8 cellular contexts compared by ENCODE assay signal in genomic region chr10:110426294-110427153, GRCh38.
DNase-seq lines count a peak whose midpoint lies in the region; ATAC-seq and TF ChIP-seq lines count a peak whose summit lies in the region.

No MANE protein-coding gene starts in this region.

- H3K27ac Mint-ChIP-seq in activated T-helper 1 cell treated with anti-CD3 and anti-CD28 coated beads, Interleukin-12 subunit alpha, Interleukin-12 subunit beta, Interleukin-2, Interleukin-4 antibody, amounts not matched to agents 30 ng/mL and 10 ng/mL and 1 ng/mL, durations not matched to agents 14 hours and 24 hours and 36 hours, result peak overlapping the region; percentile 91

- peak overlapping the region; percentile 34 for H3K4me3 Mint-ChIP-seq in activated T-helper 1 cell treated with anti-CD3 and anti-CD28 coated beads, Interleukin-12 subunit alpha, Interleukin-12 subunit beta, Interleukin-2, Interleukin-4 antibody, amounts not matched to agents 30 ng/mL and 10 ng/mL and 1 ng/mL, durations not matched to agents 14 hours and 24 hours and 36 hours

- WGBS in heart left ventricle, 4 donors, result 58 to 64% (median 62%) methylated on average over 12 of the region's 12 CpGs

- peaks cover 2% of the 10 kb centered on the region for H3K36me3 Mint-ChIP-seq in activated T-helper 1 cell treated with anti-CD3 and anti-CD28 coated beads, Interleukin-12 subunit alpha, Interleukin-12 subunit beta, Interleukin-2, Interleukin-4 antibody, amounts not matched to agents 30 ng/mL and 10 ng/mL and 1 ng/mL, durations not matched to agents 14 hours and 24 hours and 36 hours (ENCODE audit: low read depth)

- H3K27me3 Mint-ChIP-seq in activated T-helper 1 cell treated with anti-CD3 and anti-CD28 coated beads, Interleukin-12 subunit alpha, Interleukin-12 subunit beta, Interleukin-2, Interleukin-4 antibody, amounts not matched to agents 30 ng/mL and 10 ng/mL and 1 ng/mL, durations not matched to agents 14 hours and 24 hours and 36 hours (ENCODE audit: insufficient read depth), result no peaks in the 10 kb centered on the region

- DNase-seq in heart left ventricle (peak in 2 of 5 donors; percentile 30 to 39), cardiac septum (ENCODE audit: low spot score) (no peak), iris pigment epithelial cell (ENCODE audit: low read depth) (peak; percentile 98), vagina (ENCODE audit: extremely low spot score in 2 of 2) (no peak), GM10248 (ENCODE audit: extremely low spot score) (no peak), activated gamma-delta T cell treated with Interleukin-2 at 50 U/mL for 16 hours (no peak)
- DNase-seq in activated T-helper 1 cell treated with anti-CD3 and anti-CD28 coated beads, Interleukin-12 subunit alpha, Interleukin-12 subunit beta, Interleukin-2, Interleukin-4 antibody, amounts not matched to agents 30 ng/mL and 10 ng/mL and 1 ng/mL, durations not matched to agents 14 hours and 24 hours and 36 hours (ENCODE audit: low spot score), result no peak

- H3K36me3 ChIP-seq in heart left ventricle (no peaks in the 10 kb centered on the region), vagina (no peaks in the 10 kb centered on the region)

- CTCF ChIA-PET in GM10248 (lab: Yijun Ruan, JAX), result interaction anchor here (0.6 to 1.5 kb wide), 6 partner anchors 9 to 72 kb away, joined by 3 to 4 read pairs (median 3); no protein-coding TSS in a partner anchor

- H3K9me3 ChIP-seq in heart left ventricle (no peaks in the 10 kb centered on the region), vagina (no peaks in the 10 kb centered on the region)

- ATAC-seq in heart left ventricle (peak; percentile 48 to 68 (median 54)), HG03135 (IDR thresholded peaks at IDR 0.05; ENCODE audit: unreplicated experiment) (no peak)

- POLR2A ChIA-PET in GM10248 (lab: Yijun Ruan, JAX), result interaction anchor here (0.7 to 0.9 kb wide), 2 partner anchors 11 to 72 kb away, joined by 4 to 5 read pairs; no protein-coding TSS in a partner anchor

- intact Hi-C loops in heart left ventricle (cut with DNase I) (loop anchor here in 1 of 10 donors (10.0 kb wide), 1 partner anchor 62 kb away; no protein-coding TSS in a partner anchor), cardiac septum (cut with DNase I) (no loop called here), vagina (cut with DNase I) (no loop called here)
- intact Hi-C loops in activated T-helper 1 cell treated with anti-CD3 and anti-CD28 coated beads, Interleukin-12 subunit alpha, Interleukin-12 subunit beta, Interleukin-2, Interleukin-4 antibody, amounts not matched to agents 30 ng/mL and 10 ng/mL and 1 ng/mL, durations not matched to agents 14 hours and 24 hours and 36 hours (cut with micrococcal nuclease), result loop anchor here (1.0 to 10.0 kb wide), 14 partner anchors 12 to 1961 kb away; partner anchors contain the start of genes DUSP5 and SMC3

- H3K27me3 ChIP-seq in heart left ventricle (no peaks in the 10 kb centered on the region), vagina (no peaks in the 10 kb centered on the region)

- TF ChIP-seq POLR2A in heart left ventricle (IDR thresholded peaks at IDR 0.05), result no peak
- no peak for TF ChIP-seq POLR2A in vagina (IDR thresholded peaks at IDR 0.05)

- no peaks in the 10 kb centered on the region for H3K9me3 Mint-ChIP-seq in activated T-helper 1 cell treated with anti-CD3 and anti-CD28 coated beads, Interleukin-12 subunit alpha, Interleukin-12 subunit beta, Interleukin-2, Interleukin-4 antibody, amounts not matched to agents 30 ng/mL and 10 ng/mL and 1 ng/mL, durations not matched to agents 14 hours and 24 hours and 36 hours

- no peak for TF ChIP-seq CTCF in heart left ventricle (IDR thresholded peaks at IDR 0.05)
- TF ChIP-seq CTCF in vagina (IDR thresholded peaks at IDR 0.05), result no peak
- TF ChIP-seq CTCF in GM10248 (IDR thresholded peaks at IDR 0.05; ENCODE audit: control extremely low read depth, extremely low read depth, low read depth, missing control alignments), result no peak

- H3K4me3 ChIP-seq in heart left ventricle (no peak overlapping the region), vagina (no peak overlapping the region)

- peak overlapping the region in 11 of 12 donors; percentile 3 to 74 (median 52) for H3K27ac ChIP-seq in heart left ventricle
- H3K27ac ChIP-seq in vagina, result peak overlapping the region; percentile 38

- peaks cover 0 to 45% (median 10%) of the 10 kb centered on the region in 12 donors for H3K4me1 ChIP-seq in heart left ventricle
- H3K4me1 ChIP-seq in vagina, result no peaks in the 10 kb centered on the region

- H3K4me1 Mint-ChIP-seq in activated T-helper 1 cell treated with anti-CD3 and anti-CD28 coated beads, Interleukin-12 subunit alpha, Interleukin-12 subunit beta, Interleukin-2, Interleukin-4 antibody, amounts not matched to agents 30 ng/mL and 10 ng/mL and 1 ng/mL, durations not matched to agents 14 hours and 24 hours and 36 hours (ENCODE audit: low read depth), result peaks cover 65% of the 10 kb centered on the region
